8 cellular contexts compared by ENCODE assay signal in genomic region chr17:5078106-5079028, GRCh38. TPM values are rescaled to one million over a fixed set of nuclear protein-coding genes. Genes with fewer than 3 reads are reported as not detected.
A peak's percentile ranks its signal among the peaks of the same experiment; 100 is the strongest.
DNase-seq lines count a peak whose midpoint lies in the region; ATAC-seq and TF ChIP-seq lines count a peak whose summit lies in the region.

Gene ZFP3 (plus strand): TSS chr17:5078467. CDS start chr17:5091505, 13,038 bp downstream.

- H3K9ac ChIP-seq in DND-41 (ENCODE audit: low read depth, low read length): no peak within 1 kb of the TSS

- H2AFZ ChIP-seq in DND-41 (ENCODE audit: low read depth, low read length): no peak within 1 kb of the TSS

- H3K4me1 ChIP-seq in DND-41 (ENCODE audit: insufficient read depth, low read length): peaks cover 4% of the 10 kb centered on the region; the same call in 1 of the 2 replicates

- ATAC-seq in DND-41 (ENCODE audit: insufficient read depth, low read depth) (peak; percentile 72), GM21619 (IDR thresholded peaks at IDR 0.05; ENCODE audit: unreplicated experiment) (peak; percentile 88)

- H3K27me3 Mint-ChIP-seq in brain: peaks cover 9% of the 10 kb centered on the region
- H3K27me3 Mint-ChIP-seq in immature natural killer cell (ENCODE audit: low read depth in 3 of 3): peaks cover 5 to 13% (median 10%) of the 10 kb centered on the region in 3 donors

- H3K27me3 ChIP-seq in DND-41 (ENCODE audit: insufficient read depth, low read length, poor library complexity): no peaks in the 10 kb centered on the region

- no peak within 1 kb of the TSS for H3K27ac ChIP-seq in DND-41 (ENCODE audit: low read length)

- peak within 1 kb of the TSS; percentile 8; the same call in 1 of the 2 replicates for H3K4me2 ChIP-seq in DND-41 (ENCODE audit: insufficient read depth, low read length)

- no peaks in the 10 kb centered on the region for H4K20me1 ChIP-seq in DND-41 (ENCODE audit: insufficient read depth, low read length)

- H3K9me3 Mint-ChIP-seq in brain: peaks cover 0 to 7% (median 4%) of the 10 kb centered on the region in 5 experiments
- peaks cover 0 to 5% (median 2%) of the 10 kb centered on the region in 6 donors for H3K9me3 Mint-ChIP-seq in immature natural killer cell

- H3K36me3 Mint-ChIP-seq in brain: no peaks in the 10 kb centered on the region
- H3K36me3 Mint-ChIP-seq in immature natural killer cell: peaks cover 5 to 6% (median 5%) of the 10 kb centered on the region in 3 donors

- H3K27ac Mint-ChIP-seq in brain (peak within 1 kb of the TSS in 1 of 5 experiments; percentile 48), immature natural killer cell (peak within 1 kb of the TSS; percentile 87 to 98 (median 96))

- H3K4me3 ChIP-seq in DND-41 (ENCODE audit: low read depth in 1 of 2, low read length in 2 of 2): no peak within 1 kb of the TSS

- no peaks in the 10 kb centered on the region for H3K79me2 ChIP-seq in DND-41 (ENCODE audit: insufficient read depth, low read length)

- TF ChIP-seq CTCF in DND-41 (IDR thresholded peaks at IDR 0.05; ENCODE audit: borderline replicate concordance, extremely low read depth, low read length, poor library complexity, severe bottlenecking) (peak; percentile 21), brain (conservative IDR thresholded peaks at IDR 0.05) (no peak)

- H3K9me3 ChIP-seq in DND-41 (ENCODE audit: insufficient read depth, low read length, severe bottlenecking): no peaks in the 10 kb centered on the region

- no peaks in the 10 kb centered on the region for H3K36me3 ChIP-seq in DND-41 (ENCODE audit: insufficient read depth, low read length)

- H3K4me1 Mint-ChIP-seq in brain (peaks cover 4% of the 10 kb centered on the region), immature natural killer cell (peaks cover 31 to 41% of the 10 kb centered on the region in 2 donors)

- H3K4me3 Mint-ChIP-seq in brain (peak within 1 kb of the TSS; percentile 70 to 86 (median 73)), immature natural killer cell (peak within 1 kb of the TSS; percentile 91 to 97 (median 93))

- peak; percentile 49 for DNase-seq in DND-41
- peak; percentile 92 for DNase-seq in NCI-H1105 (lab: John Stamatoyannopoulos, UW)
- peak; percentile 76 for DNase-seq in T1000 (lab: John Stamatoyannopoulos, UW)
- peak; percentile 86 to 87 (median 87) for DNase-seq in immature natural killer cell
- DNase-seq in stimulated activated CD4-positive, alpha-beta T cell treated with anti-CD3 and anti-CD28 coated beads, Interleukin-12 subunit alpha, Interleukin-12 subunit beta, amount 100 ng/mL, for 24 hours (ENCODE audit: low read depth in 2 of 2): peak; percentile 65 to 74
- no peak for DNase-seq in RKO (ENCODE audit: low spot score)

RNA-seq across cellular contexts. Expression of gene ZFP3, which starts in this region (rescaled TPM):
- polyA plus RNA-seq in brain (ENCODE audit: insufficient read depth, low read depth, low replicate concordance) (3.6 TPM), immature natural killer cell (under 1 TPM in 2 of 3 donors, not detected in 1; 0.51 to 0.61 TPM)

Comparison
In these comparisons a context has a peak if more than half of its experiments do, and no peak if none do; other contexts are left out.
1. Peak in DNase-seq in immature natural killer cell; RNA of the gene not detected or under 1 TPM.